Comparison of ENCODE assay signal across 8 cellular contexts in the genomic region with DNA sequence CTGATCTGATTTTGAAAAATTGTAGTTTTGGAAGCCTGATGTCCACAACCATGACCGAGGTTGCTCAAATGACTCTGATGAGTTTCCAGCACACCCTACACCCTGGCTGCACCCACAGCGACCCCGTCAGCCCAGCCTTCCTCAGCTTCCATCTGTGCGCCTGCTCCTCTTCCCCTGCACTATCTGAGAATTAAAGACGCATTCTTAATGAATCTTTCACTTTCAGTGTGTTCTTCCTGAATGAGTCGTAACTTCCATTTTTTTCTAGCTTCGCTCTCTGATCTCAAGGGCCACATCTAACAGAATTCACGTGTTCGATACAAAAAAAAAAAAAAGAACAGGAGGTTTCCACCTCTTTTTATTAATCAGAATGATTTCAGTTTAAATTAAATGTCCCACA. TPM values are rescaled to one million over a fixed set of nuclear protein-coding genes. Genes with fewer than 3 reads are reported as not detected.
A peak's percentile ranks its signal among the peaks of the same experiment; 100 is the strongest.
DNase-seq lines count a peak whose midpoint lies in the region; ATAC-seq and TF ChIP-seq lines count a peak whose summit lies in the region.

No MANE protein-coding gene starts in this region.

- H3K4me1 ChIP-seq in fibroblast of lung (ENCODE audit: control insufficient read depth, extremely low read depth, insufficient read depth, low read length): no peaks in the 10 kb centered on the region
- peaks cover 20 to 24% of the 10 kb centered on the region in 2 donors for H3K4me1 ChIP-seq in gastrocnemius medialis

- intact Hi-C loops in Right ventricle myocardium inferior (cut with DNase I): no loop called here
- intact Hi-C loops in cardiac septum (cut with DNase I): no loop called here
- intact Hi-C loops in activated CD4-positive, alpha-beta T cell treated with anti-CD3 and anti-CD28 coated beads for 36 hours (cut with DNase I, micrococcal nuclease): loop anchor here (1.0 to 5.0 kb wide), 9 partner anchors 12 to 299 kb away; a partner anchor contains a TSS
- intact Hi-C loops in gastrocnemius medialis (cut with DNase I; ENCODE audit: low total_unique reads): no loop called here

- no peaks in the 10 kb centered on the region for H3K36me3 ChIP-seq in fibroblast of lung (ENCODE audit: control insufficient read depth, insufficient read depth, low read length)
- H3K36me3 ChIP-seq in gastrocnemius medialis: no peaks in the 10 kb centered on the region

- H2AFZ ChIP-seq in fibroblast of lung (ENCODE audit: low read length): peak overlapping the region; percentile 67

- H3K9ac ChIP-seq in fibroblast of lung (ENCODE audit: insufficient read depth, low read length): no peak overlapping the region

- H3K4me3 ChIP-seq in fibroblast of lung (replicated peaks in 1 of 4; ENCODE audit: control extremely low read depth in 1 of 4, insufficient read depth in 1 of 4, low read depth in 3 of 4, low read length in 4 of 4) (peak overlapping the region; percentile 32 to 59 (median 51)), gastrocnemius medialis (peak overlapping the region; percentile 10 to 29 (median 20))

- H3K9me3 ChIP-seq in fibroblast of lung (ENCODE audit: control insufficient read depth, insufficient read depth, low read depth, low read length) (no peaks in the 10 kb centered on the region), gastrocnemius medialis (no peaks in the 10 kb centered on the region)

- H3K9me3 Mint-ChIP-seq in activated CD4-positive, alpha-beta T cell treated with anti-CD3 and anti-CD28 coated beads for 36 hours (ENCODE audit: low read depth): no peaks in the 10 kb centered on the region

- no peak overlapping the region for H3K27ac ChIP-seq in fibroblast of lung (ENCODE audit: insufficient read depth, low read length)
- peak overlapping the region; percentile 52 to 64 (median 57) for H3K27ac ChIP-seq in gastrocnemius medialis

- in situ Hi-C loops in gastrocnemius medialis (cut with MboI; ENCODE audit: low sequenced_read_pairs in 4 of 4): no loop called here

- H3K36me3 Mint-ChIP-seq in activated CD4-positive, alpha-beta T cell treated with anti-CD3 and anti-CD28 coated beads for 36 hours (ENCODE audit: low read depth): no peaks in the 10 kb centered on the region

- no peaks in the 10 kb centered on the region for H3K79me2 ChIP-seq in fibroblast of lung (ENCODE audit: control insufficient read depth, insufficient read depth, low read length)

- DNase-seq in Right ventricle myocardium inferior (ENCODE audit: missing footprints): no peak
- DNase-seq in cardiac septum (ENCODE audit: low spot score): no peak
- DNase-seq in activated CD4-positive, alpha-beta T cell treated with anti-CD3 and anti-CD28 coated beads for 36 hours: peak; percentile 56
- DNase-seq in fibroblast of lung (ENCODE audit: low read depth in 2 of 2): peak; percentile 29 to 32
- peak; percentile 12 to 33 for DNase-seq in gastrocnemius medialis
- DNase-seq in NCI-H446 (lab: John Stamatoyannopoulos, UW): no peak
- no peak for DNase-seq in NCI-H1930 (lab: John Stamatoyannopoulos, UW)

- TF ChIP-seq POLR2A in gastrocnemius medialis (IDR thresholded peaks at IDR 0.05): no peak

- CTCF ChIA-PET in activated CD4-positive, alpha-beta T cell treated with anti-CD3 and anti-CD28 coated beads for 36 hours (lab: Charles Lee): interaction anchor here (0.7 to 1.5 kb wide), 10 partner anchors 8 to 1100 kb away, joined by 3 to 9 read pairs (median 4); no protein-coding TSS in a partner anchor

- peaks cover 6% of the 10 kb centered on the region for H3K27me3 Mint-ChIP-seq in activated CD4-positive, alpha-beta T cell treated with anti-CD3 and anti-CD28 coated beads for 36 hours

- H3K4me2 ChIP-seq in fibroblast of lung (ENCODE audit: extremely low read depth, insufficient read depth, low read length): peak overlapping the region; percentile 88

- POLR2A ChIA-PET in activated CD4-positive, alpha-beta T cell treated with anti-CD3 and anti-CD28 coated beads for 36 hours (lab: Charles Lee): interaction anchor here (0.6 to 2.3 kb wide), 3 partner anchors 20 to 51 kb away, joined by 5 to 14 read pairs (median 5); no protein-coding TSS in a partner anchor

- no peaks in the 10 kb centered on the region for H3K27me3 ChIP-seq in fibroblast of lung (ENCODE audit: control insufficient read depth, insufficient read depth, low read length)
- H3K27me3 ChIP-seq in gastrocnemius medialis: no peaks in the 10 kb centered on the region

- ATAC-seq in Right ventricle myocardium inferior: peak; percentile 80
- ATAC-seq in HG03159 (IDR thresholded peaks at IDR 0.05; ENCODE audit: unreplicated experiment): peak; percentile 48
- ATAC-seq in activated CD4-positive, alpha-beta T cell treated with anti-CD3 and anti-CD28 coated beads for 36 hours: peak; percentile 59
- ATAC-seq in gastrocnemius medialis: peak; percentile 35 to 49

- no peaks in the 10 kb centered on the region for H4K20me1 ChIP-seq in fibroblast of lung (ENCODE audit: control insufficient read depth, extremely low read depth, insufficient read depth, low read length)

- H3K27ac Mint-ChIP-seq in activated CD4-positive, alpha-beta T cell treated with anti-CD3 and anti-CD28 coated beads for 36 hours: peak overlapping the region; percentile 26

- H3K4me3 Mint-ChIP-seq in activated CD4-positive, alpha-beta T cell treated with anti-CD3 and anti-CD28 coated beads for 36 hours: peak overlapping the region; percentile 53

- peaks cover 30% of the 10 kb centered on the region for H3K4me1 Mint-ChIP-seq in activated CD4-positive, alpha-beta T cell treated with anti-CD3 and anti-CD28 coated beads for 36 hours

- TF ChIP-seq CTCF in fibroblast of lung (conservative IDR thresholded peaks at IDR 0.05 in 1 of 2, IDR thresholded peaks at IDR 0.05 in 1 of 2; ENCODE audit: low read depth in 1 of 2, low read length in 2 of 2) (no peak), gastrocnemius medialis (IDR thresholded peaks at IDR 0.05 in 4 of 5, conservative IDR thresholded peaks at IDR 0.05 in 1 of 5) (no peak)

RNA-seq across cellular contexts. Expression of a gene that starts 21.3 kb away (rescaled TPM):
- total RNA-seq in Right ventricle myocardium inferior (34.2 TPM), cardiac septum (27.8 TPM), fibroblast of lung (15.2 and 18.8 TPM in 2 replicates), gastrocnemius medialis (10 to 100 TPM; 18.0 to 41.3 (median 39.2) TPM)
- 10 to 100 TPM; 14.7 to 18.1 TPM for total RNA-seq in activated CD4-positive, alpha-beta T cell treated with anti-CD3 and anti-CD28 coated beads for 36 hours
- polyA plus RNA-seq in fibroblast of lung: 2.4 and 2.8 TPM in 2 replicates
- 5.5 and 7.7 TPM in 2 replicates for polyA plus RNA-seq in fibroblast of lung (2012)
- 19.9 and 29.8 TPM in 2 replicates for polyA minus RNA-seq in fibroblast of lung (ENCODE audit: low replicate concordance)

Comparison
In these comparisons a context has a peak if more than half of its experiments do, and no peak if none do; other contexts are left out.
1. DNase-seq: peak in activated CD4-positive, alpha-beta T cell treated with anti-CD3 and anti-CD28 coated beads for 36 hours (single experiment), fibroblast of lung (2 of 2) and gastrocnemius medialis (2 of 2); none in Right ventricle myocardium inferior (single experiment), cardiac septum (single experiment), NCI-H446 (0 of 2) and NCI-H1930 (0 of 2).
2. intact Hi-C loops: an anchor here in activated CD4-positive, alpha-beta T cell treated with anti-CD3 and anti-CD28 coated beads for 36 hours (1.0 to 5.0 kb wide); none called in Right ventricle myocardium inferior, cardiac septum and gastrocnemius medialis.
3. Peak in every context shown above with its lines, with median percentiles within 50 percentile points of each other: ATAC-seq.